In the genomic region with DNA sequence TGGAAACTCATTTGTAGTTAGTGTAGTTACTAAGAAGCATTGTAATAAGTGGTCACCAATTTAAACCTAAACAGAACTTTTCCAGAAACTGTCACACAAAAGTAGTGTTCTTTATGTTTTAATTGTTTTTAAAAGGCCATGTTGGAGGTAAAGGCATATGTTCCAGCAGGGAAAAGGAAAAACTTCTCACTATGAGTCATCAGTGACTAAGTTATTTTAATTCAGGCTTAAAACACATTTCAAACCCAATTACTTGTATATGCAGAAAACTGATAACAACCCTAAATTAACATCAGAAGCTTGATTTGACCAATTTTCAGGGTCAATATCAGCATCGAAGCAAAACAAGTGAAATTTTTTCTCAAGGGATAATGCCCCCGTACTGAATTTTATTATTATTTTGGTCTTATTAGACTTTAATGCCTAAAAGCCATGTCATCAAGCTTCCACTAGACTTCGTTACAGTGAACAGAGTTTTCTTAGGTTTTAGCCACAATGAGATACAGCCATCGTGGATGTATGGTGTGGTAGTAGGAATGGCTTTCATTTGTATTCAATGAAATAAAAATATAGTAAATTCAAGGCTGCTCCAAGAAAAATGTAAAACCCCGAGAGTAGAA, we compare ENCODE assay signal across 14 cellular contexts. TPM values are rescaled to one million over a fixed set of nuclear protein-coding genes. Genes with fewer than 3 reads are reported as not detected.
DNase-seq lines count a peak whose midpoint lies in the region; ATAC-seq lines count a peak whose summit lies in the region.
"Had no signal": no experiment of that assay in that cellular context is flagged by ENCODE, and none has a peak within 500 bp of the region (broad histone marks: within the 10 kb centered on the region; RNA-seq: fewer than 3 reads in every experiment).

No MANE protein-coding gene starts in this region.

- no peaks in the 10 kb centered on the region for H3K27me3 Mint-ChIP-seq in dendritic cell treated with granulocyte-macrophage colony-stimulating factor and Interleukin-4, amounts not matched to agents 40 ng/mL and 50 ng/mL, for 4 days
- H3K27me3 Mint-ChIP-seq: activated naive CD8-positive, alpha-beta T cell treated with anti-CD3 and anti-CD28 coated beads, Interleukin-2, amount 50 U/mL, for 24 hours had no signal

- no peak overlapping the region for H3K4me3 Mint-ChIP-seq in dendritic cell treated with granulocyte-macrophage colony-stimulating factor and Interleukin-4, amounts not matched to agents 40 ng/mL and 50 ng/mL, for 4 days
- H3K4me3 Mint-ChIP-seq: activated naive CD8-positive, alpha-beta T cell treated with anti-CD3 and anti-CD28 coated beads, Interleukin-2, amount 50 U/mL, for 24 hours; endodermal cell had no signal

- no peak for ATAC-seq in GM18861 (IDR thresholded peaks at IDR 0.05; ENCODE audit: unreplicated experiment)
- ATAC-seq: activated naive CD8-positive, alpha-beta T cell treated with anti-CD3 and anti-CD28 coated beads, Interleukin-2, amount 50 U/mL, for 24 hours; right lobe of liver had no signal

- H3K4me1 Mint-ChIP-seq in dendritic cell treated with granulocyte-macrophage colony-stimulating factor and Interleukin-4, amounts not matched to agents 40 ng/mL and 50 ng/mL, for 4 days (ENCODE audit: low read depth), result peaks cover 63% of the 10 kb centered on the region

- intact Hi-C loops in dendritic cell treated with granulocyte-macrophage colony-stimulating factor and Interleukin-4, amounts not matched to agents 40 ng/mL and 50 ng/mL, for 4 days (cut with micrococcal nuclease), result no loop called here

- H3K9me3 Mint-ChIP-seq in dendritic cell treated with granulocyte-macrophage colony-stimulating factor and Interleukin-4, amounts not matched to agents 40 ng/mL and 50 ng/mL, for 4 days, result no peaks in the 10 kb centered on the region
- H3K9me3 Mint-ChIP-seq: activated naive CD8-positive, alpha-beta T cell treated with anti-CD3 and anti-CD28 coated beads, Interleukin-2, amount 50 U/mL, for 24 hours; endodermal cell had no signal

- DNase-seq in DMS53 (lab: John Stamatoyannopoulos, UW) (peak; percentile 17), DMS53 treated with DMSO at 0.1 percent for 48 hours (lab: John Stamatoyannopoulos, UW; ENCODE audit: unreplicated experiment) (no peak), OCI-M1 (lab: John Stamatoyannopoulos, UW) (peak; percentile 41), renal cortical epithelial cell (ENCODE audit: low read depth) (peak; percentile 78), ecto neural progenitor cell (ENCODE audit: low spot score) (no peak), NCI-H2171 treated with DMSO at 0.1 percent for 48 hours (lab: John Stamatoyannopoulos, UW) (no peak)
- DNase-seq: activated naive CD8-positive, alpha-beta T cell treated with anti-CD3 and anti-CD28 coated beads, Interleukin-2, amount 50 U/mL, for 24 hours; DND-41; endodermal cell; NCI-H2081 treated with DMSO at 0.1 percent for 48 hours; right lobe of liver; T1000 had no signal

- peak overlapping the region; percentile 58 for H3K27ac Mint-ChIP-seq in dendritic cell treated with granulocyte-macrophage colony-stimulating factor and Interleukin-4, amounts not matched to agents 40 ng/mL and 50 ng/mL, for 4 days
- H3K27ac Mint-ChIP-seq: activated naive CD8-positive, alpha-beta T cell treated with anti-CD3 and anti-CD28 coated beads, Interleukin-2, amount 50 U/mL, for 24 hours; endodermal cell had no signal

- H3K36me3 Mint-ChIP-seq in dendritic cell treated with granulocyte-macrophage colony-stimulating factor and Interleukin-4, amounts not matched to agents 40 ng/mL and 50 ng/mL, for 4 days (ENCODE audit: low read depth), result peaks cover 9% of the 10 kb centered on the region

RNA-seq across cellular contexts. Expression of a gene that starts 11.8 kb away (rescaled TPM):
- 17.4 and 57.8 TPM in 2 replicates for total RNA-seq in renal cortical epithelial cell

RNA-seq across cellular contexts. Expression of a gene that starts 15.5 kb away (rescaled TPM):
- total RNA-seq in renal cortical epithelial cell, result 39.1 and 42.8 TPM in 2 replicates

Comparison
In these comparisons a context has a peak if more than half of its experiments do, and no peak if none do; other contexts are left out.
1. DNase-seq: peak in DMS53 (single experiment), OCI-M1 (single experiment) and renal cortical epithelial cell (single experiment); none in DMS53 treated with DMSO at 0.1 percent for 48 hours (single experiment), ecto neural progenitor cell (single experiment) and NCI-H2171 treated with DMSO at 0.1 percent for 48 hours (single experiment).